ENCODE assay signal across 1 cellular context in the genomic region with DNA sequence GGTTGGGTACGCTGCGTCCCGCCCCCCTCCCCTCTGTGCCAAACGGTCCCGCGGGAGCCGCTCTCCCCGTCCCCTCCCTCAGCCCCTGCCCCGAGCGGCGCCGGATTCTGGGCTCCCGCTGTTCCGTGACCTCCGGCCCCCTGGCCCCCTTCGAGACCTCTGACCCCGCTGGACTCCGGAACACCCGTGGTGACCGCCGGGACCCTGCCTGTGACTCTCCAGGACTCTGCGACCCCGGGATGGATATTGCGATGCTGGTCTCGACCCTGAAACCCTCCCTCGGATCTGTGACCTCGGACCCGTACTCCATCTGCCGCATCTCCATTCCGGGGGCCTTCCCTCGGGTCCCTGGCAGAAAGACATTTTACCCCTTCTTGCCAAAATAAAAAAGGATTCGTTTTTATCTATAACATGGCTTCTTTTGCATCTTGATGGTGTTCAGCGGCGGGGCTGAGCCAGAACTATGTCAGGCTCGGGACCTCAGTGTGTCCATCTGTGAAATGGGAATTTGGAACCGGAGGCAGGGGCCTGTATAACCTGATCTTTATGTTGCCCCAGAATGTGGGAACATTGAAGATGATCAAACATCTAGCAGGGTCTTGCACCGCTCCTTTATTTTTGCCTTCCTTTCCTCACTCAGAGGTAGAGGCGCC.
TF ChIP-seq lines count a peak whose summit lies in the region.

No MANE protein-coding gene starts in this region.

TF ChIP-seq in K562, 482 proteins besides CTCF, POLR2A, EP300 and RAD21 (continued from another document):
- TF ChIP-seq, protein P1, sequence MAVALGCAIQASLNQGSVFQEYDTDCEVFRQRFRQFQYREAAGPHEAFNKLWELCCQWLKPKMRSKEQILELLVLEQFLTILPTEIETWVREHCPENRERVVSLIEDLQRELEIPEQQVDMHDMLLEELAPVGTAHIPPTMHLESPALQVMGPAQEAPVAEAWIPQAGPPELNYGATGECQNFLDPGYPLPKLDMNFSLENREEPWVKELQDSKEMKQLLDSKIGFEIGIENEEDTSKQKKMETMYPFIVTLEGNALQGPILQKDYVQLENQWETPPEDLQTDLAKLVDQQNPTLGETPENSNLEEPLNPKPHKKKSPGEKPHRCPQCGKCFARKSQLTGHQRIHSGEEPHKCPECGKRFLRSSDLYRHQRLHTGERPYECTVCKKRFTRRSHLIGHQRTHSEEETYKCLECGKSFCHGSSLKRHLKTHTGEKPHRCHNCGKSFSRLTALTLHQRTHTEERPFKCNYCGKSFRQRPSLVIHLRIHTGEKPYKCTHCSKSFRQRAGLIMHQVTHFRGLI (CRISPR knock-in tag; IDR thresholded peaks at IDR 0.05), result no peak
- TF ChIP-seq RBFOX2 (IDR thresholded peaks at IDR 0.05; ENCODE audit: low read depth, low read length) (no peak), MTF1 (CRISPR knock-in tag; IDR thresholded peaks at IDR 0.05; ENCODE audit: borderline replicate concordance) (no peak), CTBP1 (IDR thresholded peaks at IDR 0.05; ENCODE audit: borderline replicate concordance) (peak; percentile 60; the same call in 1 of the 2 replicates), SMARCE1 (IDR thresholded peaks at IDR 0.05) (no peak), NFRKB (IDR thresholded peaks at IDR 0.05; ENCODE audit: low read depth) (no peak), NELFE (IDR thresholded peaks at IDR 0.05; ENCODE audit: insufficient read depth, insufficient read length) (no peak), PRPF4 (IDR thresholded peaks at IDR 0.05; ENCODE audit: insufficient read depth, low read depth, low read length, poor library complexity, severe bottlenecking) (no peak), HOXB6 (CRISPR knock-in tag; IDR thresholded peaks at IDR 0.05; ENCODE audit: borderline replicate concordance) (no peak), HDAC8 (tag; IDR thresholded peaks at IDR 0.05) (no peak), HMG20B (CRISPR knock-in tag; IDR thresholded peaks at IDR 0.05) (no peak), CREB1 (IDR thresholded peaks at IDR 0.05) (no peak), CREB1 (CRISPR knock-in tag; IDR thresholded peaks at IDR 0.05) (peak; percentile 1; the same call in 1 of the 2 replicates), RUNX1 (IDR thresholded peaks at IDR 0.05; ENCODE audit: low read depth) (no peak), BCOR (IDR thresholded peaks at IDR 0.05) (peak; percentile 93)
- TF ChIP-seq, protein P2, sequence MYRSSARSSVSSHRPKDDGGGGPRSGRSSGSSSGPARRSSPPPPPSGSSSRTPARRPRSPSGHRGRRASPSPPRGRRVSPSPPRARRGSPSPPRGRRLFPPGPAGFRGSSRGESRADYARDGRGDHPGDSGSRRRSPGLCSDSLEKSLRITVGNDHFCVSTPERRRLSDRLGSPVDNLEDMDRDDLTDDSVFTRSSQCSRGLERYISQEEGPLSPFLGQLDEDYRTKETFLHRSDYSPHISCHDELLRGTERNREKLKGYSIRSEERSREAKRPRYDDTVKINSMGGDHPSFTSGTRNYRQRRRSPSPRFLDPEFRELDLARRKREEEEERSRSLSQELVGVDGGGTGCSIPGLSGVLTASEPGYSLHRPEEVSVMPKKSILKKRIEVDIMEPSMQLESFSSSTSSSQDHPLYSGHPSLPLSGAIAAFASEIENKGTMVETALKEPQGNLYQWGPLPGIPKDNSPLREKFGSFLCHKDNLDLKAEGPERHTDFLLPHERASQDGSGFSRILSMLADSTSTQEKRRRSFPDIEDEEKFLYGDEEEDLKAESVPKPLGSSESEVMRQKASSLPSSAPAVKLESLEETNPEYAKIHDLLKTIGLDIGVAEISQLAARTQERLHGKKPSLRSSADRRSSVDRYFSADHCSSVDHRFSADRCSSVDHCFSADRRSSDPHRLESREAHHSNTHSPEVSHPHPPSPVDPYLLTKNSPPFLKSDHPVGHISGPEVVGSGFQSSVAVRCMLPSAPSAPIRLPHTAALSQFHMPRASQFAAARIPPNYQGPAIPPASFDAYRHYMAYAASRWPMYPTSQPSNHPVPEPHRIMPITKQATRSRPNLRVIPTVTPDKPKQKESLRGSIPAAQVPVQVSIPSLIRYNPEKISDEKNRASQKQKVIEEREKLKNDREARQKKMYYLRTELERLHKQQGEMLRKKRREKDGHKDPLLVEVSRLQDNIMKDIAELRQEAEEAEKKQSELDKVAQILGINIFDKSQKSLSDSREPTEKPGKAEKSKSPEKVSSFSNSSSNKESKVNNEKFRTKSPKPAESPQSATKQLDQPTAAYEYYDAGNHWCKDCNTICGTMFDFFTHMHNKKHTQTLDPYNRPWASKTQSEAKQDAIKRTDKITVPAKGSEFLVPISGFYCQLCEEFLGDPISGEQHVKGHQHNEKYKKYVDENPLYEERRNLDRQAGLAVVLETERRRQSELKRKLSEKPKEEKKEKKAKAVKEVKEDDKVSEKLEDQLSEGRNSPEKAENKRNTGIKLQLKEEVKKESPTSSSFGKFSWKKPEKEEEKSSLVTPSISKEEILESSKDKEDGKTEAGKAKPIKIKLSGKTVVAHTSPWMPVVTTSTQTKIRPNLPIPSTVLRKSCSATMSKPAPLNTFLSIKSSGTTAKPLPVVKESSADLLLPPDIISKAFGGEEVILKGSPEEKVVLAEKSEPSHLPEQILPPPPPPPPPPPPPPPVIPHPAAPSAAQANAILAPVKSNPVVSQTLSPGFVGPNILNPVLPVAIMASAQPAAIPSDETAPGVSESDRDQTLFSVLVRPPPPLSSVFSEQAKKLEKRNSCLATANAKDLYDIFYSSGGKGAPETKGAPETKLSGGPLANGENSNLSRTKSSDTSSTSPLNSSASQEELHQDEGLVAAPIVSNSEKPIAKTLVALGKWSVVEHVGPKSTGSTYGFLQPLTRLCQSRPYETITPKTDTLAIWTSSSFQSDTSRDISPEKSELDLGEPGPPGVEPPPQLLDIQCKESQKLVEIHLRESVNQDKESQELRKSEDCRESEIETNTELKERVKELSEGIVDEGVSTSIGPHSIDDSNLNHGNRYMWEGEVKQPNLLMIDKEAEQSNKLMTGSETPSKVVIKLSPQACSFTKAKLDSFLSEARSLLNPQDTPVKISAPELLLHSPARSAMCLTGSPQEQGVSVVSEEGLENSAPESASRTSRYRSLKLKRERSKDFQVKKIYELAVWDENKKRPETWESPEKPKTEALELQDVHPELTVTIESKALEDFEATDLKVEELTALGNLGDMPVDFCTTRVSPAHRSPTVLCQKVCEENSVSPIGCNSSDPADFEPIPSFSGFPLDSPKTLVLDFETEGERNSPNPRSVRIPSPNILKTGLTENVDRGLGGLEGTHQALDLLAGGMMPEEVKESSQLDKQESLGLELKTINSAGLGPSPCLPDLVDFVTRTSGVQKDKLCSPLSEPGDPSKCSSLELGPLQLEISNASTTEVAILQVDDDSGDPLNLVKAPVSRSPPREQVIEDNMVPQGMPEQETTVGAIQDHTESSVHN (IDR thresholded peaks at IDR 0.05; ENCODE audit: borderline replicate concordance in 1 of 2, low read depth in 1 of 2), result no peak
- TF ChIP-seq, protein P3, sequence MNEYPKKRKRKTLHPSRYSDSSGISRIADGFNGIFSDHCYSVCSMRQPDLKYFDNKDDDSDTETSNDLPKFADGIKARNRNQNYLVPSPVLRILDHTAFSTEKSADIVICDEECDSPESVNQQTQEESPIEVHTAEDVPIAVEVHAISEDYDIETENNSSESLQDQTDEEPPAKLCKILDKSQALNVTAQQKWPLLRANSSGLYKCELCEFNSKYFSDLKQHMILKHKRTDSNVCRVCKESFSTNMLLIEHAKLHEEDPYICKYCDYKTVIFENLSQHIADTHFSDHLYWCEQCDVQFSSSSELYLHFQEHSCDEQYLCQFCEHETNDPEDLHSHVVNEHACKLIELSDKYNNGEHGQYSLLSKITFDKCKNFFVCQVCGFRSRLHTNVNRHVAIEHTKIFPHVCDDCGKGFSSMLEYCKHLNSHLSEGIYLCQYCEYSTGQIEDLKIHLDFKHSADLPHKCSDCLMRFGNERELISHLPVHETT (CRISPR knock-in tag; conservative IDR thresholded peaks at IDR 0.05 in 1 of 2, IDR thresholded peaks at IDR 0.05 in 1 of 2), result no peak
- TF ChIP-seq, protein P4, sequence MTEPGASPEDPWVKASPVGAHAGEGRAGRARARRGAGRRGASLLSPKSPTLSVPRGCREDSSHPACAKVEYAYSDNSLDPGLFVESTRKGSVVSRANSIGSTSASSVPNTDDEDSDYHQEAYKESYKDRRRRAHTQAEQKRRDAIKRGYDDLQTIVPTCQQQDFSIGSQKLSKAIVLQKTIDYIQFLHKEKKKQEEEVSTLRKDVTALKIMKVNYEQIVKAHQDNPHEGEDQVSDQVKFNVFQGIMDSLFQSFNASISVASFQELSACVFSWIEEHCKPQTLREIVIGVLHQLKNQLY (CRISPR knock-in tag; conservative IDR thresholded peaks at IDR 0.05), result no peak
- TF ChIP-seq, protein P5, sequence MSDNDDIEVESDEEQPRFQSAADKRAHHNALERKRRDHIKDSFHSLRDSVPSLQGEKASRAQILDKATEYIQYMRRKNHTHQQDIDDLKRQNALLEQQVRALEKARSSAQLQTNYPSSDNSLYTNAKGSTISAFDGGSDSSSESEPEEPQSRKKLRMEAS (CRISPR knock-in tag; IDR thresholded peaks at IDR 0.05), result no peak
